2 cellular contexts compared by ENCODE assay signal in the genomic region with DNA sequence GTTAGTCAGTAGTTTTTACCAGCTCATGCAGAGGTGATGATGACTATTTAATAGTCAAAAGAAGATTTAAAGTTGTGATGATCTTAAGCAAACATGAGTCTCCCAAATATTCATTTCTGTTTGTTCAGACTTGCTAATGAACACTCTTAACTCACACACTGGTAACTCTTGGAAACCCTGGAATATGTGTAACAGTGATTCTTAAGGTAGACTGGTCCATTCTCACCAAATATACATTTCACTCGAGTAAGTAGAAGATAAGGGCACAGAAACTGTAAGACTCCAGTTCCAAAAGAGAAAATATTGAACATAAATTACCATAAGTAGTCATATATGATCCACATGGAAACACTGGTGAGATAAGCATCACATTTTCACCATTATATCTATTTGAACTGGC.
TF ChIP-seq lines count a peak whose summit lies in the region.

No MANE protein-coding gene starts in this region.

TF ChIP-seq in SK-N-SH, 30 proteins besides CTCF, POLR2A, EP300 and RAD21:
- TF ChIP-seq, protein P1, sequence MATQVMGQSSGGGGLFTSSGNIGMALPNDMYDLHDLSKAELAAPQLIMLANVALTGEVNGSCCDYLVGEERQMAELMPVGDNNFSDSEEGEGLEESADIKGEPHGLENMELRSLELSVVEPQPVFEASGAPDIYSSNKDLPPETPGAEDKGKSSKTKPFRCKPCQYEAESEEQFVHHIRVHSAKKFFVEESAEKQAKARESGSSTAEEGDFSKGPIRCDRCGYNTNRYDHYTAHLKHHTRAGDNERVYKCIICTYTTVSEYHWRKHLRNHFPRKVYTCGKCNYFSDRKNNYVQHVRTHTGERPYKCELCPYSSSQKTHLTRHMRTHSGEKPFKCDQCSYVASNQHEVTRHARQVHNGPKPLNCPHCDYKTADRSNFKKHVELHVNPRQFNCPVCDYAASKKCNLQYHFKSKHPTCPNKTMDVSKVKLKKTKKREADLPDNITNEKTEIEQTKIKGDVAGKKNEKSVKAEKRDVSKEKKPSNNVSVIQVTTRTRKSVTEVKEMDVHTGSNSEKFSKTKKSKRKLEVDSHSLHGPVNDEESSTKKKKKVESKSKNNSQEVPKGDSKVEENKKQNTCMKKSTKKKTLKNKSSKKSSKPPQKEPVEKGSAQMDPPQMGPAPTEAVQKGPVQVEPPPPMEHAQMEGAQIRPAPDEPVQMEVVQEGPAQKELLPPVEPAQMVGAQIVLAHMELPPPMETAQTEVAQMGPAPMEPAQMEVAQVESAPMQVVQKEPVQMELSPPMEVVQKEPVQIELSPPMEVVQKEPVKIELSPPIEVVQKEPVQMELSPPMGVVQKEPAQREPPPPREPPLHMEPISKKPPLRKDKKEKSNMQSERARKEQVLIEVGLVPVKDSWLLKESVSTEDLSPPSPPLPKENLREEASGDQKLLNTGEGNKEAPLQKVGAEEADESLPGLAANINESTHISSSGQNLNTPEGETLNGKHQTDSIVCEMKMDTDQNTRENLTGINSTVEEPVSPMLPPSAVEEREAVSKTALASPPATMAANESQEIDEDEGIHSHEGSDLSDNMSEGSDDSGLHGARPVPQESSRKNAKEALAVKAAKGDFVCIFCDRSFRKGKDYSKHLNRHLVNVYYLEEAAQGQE (IDR thresholded peaks at IDR 0.05; ENCODE audit: low read depth, low read length), result no peak
- TF ChIP-seq MXI1 (IDR thresholded peaks at IDR 0.05; ENCODE audit: low read depth, low read length) (no peak), RFX5 (IDR thresholded peaks at IDR 0.05; ENCODE audit: low read length) (no peak)
TF ChIP-seq in SK-N-SH: peak in this region for 0.

TF ChIP-seq in SK-N-SH treated with all-trans-retinoic acid at 6 μM for 48 hours, 23 proteins besides CTCF, POLR2A, EP300 and RAD21 (continued from another document):
- TF ChIP-seq, protein P2, sequence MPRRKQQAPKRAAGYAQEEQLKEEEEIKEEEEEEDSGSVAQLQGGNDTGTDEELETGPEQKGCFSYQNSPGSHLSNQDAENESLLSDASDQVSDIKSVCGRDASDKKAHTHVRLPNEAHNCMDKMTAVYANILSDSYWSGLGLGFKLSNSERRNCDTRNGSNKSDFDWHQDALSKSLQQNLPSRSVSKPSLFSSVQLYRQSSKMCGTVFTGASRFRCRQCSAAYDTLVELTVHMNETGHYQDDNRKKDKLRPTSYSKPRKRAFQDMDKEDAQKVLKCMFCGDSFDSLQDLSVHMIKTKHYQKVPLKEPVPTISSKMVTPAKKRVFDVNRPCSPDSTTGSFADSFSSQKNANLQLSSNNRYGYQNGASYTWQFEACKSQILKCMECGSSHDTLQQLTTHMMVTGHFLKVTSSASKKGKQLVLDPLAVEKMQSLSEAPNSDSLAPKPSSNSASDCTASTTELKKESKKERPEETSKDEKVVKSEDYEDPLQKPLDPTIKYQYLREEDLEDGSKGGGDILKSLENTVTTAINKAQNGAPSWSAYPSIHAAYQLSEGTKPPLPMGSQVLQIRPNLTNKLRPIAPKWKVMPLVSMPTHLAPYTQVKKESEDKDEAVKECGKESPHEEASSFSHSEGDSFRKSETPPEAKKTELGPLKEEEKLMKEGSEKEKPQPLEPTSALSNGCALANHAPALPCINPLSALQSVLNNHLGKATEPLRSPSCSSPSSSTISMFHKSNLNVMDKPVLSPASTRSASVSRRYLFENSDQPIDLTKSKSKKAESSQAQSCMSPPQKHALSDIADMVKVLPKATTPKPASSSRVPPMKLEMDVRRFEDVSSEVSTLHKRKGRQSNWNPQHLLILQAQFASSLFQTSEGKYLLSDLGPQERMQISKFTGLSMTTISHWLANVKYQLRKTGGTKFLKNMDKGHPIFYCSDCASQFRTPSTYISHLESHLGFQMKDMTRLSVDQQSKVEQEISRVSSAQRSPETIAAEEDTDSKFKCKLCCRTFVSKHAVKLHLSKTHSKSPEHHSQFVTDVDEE (CRISPR knock-in tag; IDR thresholded peaks at IDR 0.05), result no peak
- TF ChIP-seq ZFP30 (CRISPR knock-in tag; IDR thresholded peaks at IDR 0.05) (no peak), ZFP3 (CRISPR knock-in tag; IDR thresholded peaks at IDR 0.05) (no peak), BACH2 (CRISPR knock-in tag; IDR thresholded peaks at IDR 0.05; ENCODE audit: borderline replicate concordance) (no peak), TCF4 (CRISPR knock-in tag; IDR thresholded peaks at IDR 0.05; ENCODE audit: borderline replicate concordance) (no peak), GLIS3 (CRISPR knock-in tag; IDR thresholded peaks at IDR 0.05) (no peak), TOX (CRISPR knock-in tag; IDR thresholded peaks at IDR 0.05; ENCODE audit: borderline replicate concordance) (no peak), RARB (CRISPR knock-in tag; IDR thresholded peaks at IDR 0.05) (no peak), PPARA (CRISPR knock-in tag; IDR thresholded peaks at IDR 0.05; ENCODE audit: borderline replicate concordance) (no peak), ESRRG (CRISPR knock-in tag; IDR thresholded peaks at IDR 0.05) (no peak), CSDC2 (CRISPR knock-in tag; IDR thresholded peaks at IDR 0.05) (no peak), ZNF565 (CRISPR knock-in tag; conservative IDR thresholded peaks at IDR 0.05; ENCODE audit: low read depth) (no peak)
- TF ChIP-seq, protein P3, sequence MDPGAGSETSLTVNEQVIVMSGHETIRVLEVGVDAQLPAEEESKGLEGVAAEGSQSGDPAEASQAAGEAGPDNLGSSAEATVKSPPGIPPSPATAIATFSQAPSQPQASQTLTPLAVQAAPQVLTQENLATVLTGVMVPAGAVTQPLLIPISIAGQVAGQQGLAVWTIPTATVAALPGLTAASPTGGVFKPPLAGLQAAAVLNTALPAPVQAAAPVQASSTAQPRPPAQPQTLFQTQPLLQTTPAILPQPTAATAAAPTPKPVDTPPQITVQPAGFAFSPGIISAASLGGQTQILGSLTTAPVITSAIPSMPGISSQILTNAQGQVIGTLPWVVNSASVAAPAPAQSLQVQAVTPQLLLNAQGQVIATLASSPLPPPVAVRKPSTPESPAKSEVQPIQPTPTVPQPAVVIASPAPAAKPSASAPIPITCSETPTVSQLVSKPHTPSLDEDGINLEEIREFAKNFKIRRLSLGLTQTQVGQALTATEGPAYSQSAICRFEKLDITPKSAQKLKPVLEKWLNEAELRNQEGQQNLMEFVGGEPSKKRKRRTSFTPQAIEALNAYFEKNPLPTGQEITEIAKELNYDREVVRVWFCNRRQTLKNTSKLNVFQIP (CRISPR knock-in tag; IDR thresholded peaks at IDR 0.05; ENCODE audit: borderline replicate concordance, low read depth), result no peak
